17 cellular contexts compared by ENCODE assay signal in genomic region chr3:195040773-195041520, GRCh38.
DNase-seq lines count a peak whose midpoint lies in the region; ATAC-seq and TF ChIP-seq lines count a peak whose summit lies in the region.
"Had no signal": no experiment of that assay in that cellular context is flagged by ENCODE, and none has a peak within 500 bp of the region (broad histone marks: within the 10 kb centered on the region; RNA-seq: fewer than 3 reads in every experiment).

No MANE protein-coding gene starts in this region.

- no peaks in the 10 kb centered on the region for H3K4me1 ChIP-seq in right cardiac atrium (ENCODE audit: control insufficient read depth, insufficient read depth, low read length)
- no peaks in the 10 kb centered on the region for H3K4me1 ChIP-seq in vagina
- H3K4me1 ChIP-seq: ascending aorta, colonic mucosa had no signal

- DNase-seq in cardiac septum (ENCODE audit: low spot score) = peak; percentile 68
- DNase-seq in right cardiac atrium = no peak
- DNase-seq in RWPE1 (ENCODE audit: low spot score) = peak; percentile 57
- DNase-seq in kidney epithelial cell (ENCODE audit: low read depth) = peak; percentile 12
- no peak for DNase-seq in effector CD8-positive, alpha-beta T cell (lab: John Stamatoyannopoulos, UW)
- DNase-seq in DMS153 treated with DMSO at 0.1 percent for 48 hours (lab: John Stamatoyannopoulos, UW; ENCODE audit: unreplicated experiment) = no peak
- DNase-seq in NCI-H1092 (lab: John Stamatoyannopoulos, UW) = no peak
- DNase-seq in vagina (ENCODE audit: extremely low spot score in 2 of 2) = no peak
- DNase-seq: activated CD8-positive, alpha-beta memory T cell treated with anti-CD3 and anti-CD28 coated beads for 24 hours; colonic mucosa; MG63; NCI-H187 treated with DMSO at 0.1 percent for 48 hours; NCI-H510A; trophoblast cell had no signal

- H3K4me3 ChIP-seq in right cardiac atrium (ENCODE audit: low read length) = no peak overlapping the region
- H3K4me3 ChIP-seq in kidney epithelial cell (ENCODE audit: low read depth, low read length) = no peak overlapping the region
- no peak overlapping the region for H3K4me3 ChIP-seq in vagina
- H3K4me3 ChIP-seq: ascending aorta, colonic mucosa, MG63, skin epidermis had no signal

- CTCF ChIA-PET in RWPE1 (lab: Yijun Ruan, JAX) = no interaction called here

- H3K9me3 ChIP-seq in right cardiac atrium (ENCODE audit: control insufficient read depth, low read length) (no peaks in the 10 kb centered on the region), vagina (no peaks in the 10 kb centered on the region)
- H3K9me3 ChIP-seq: colonic mucosa, MG63 had no signal

- WGBS in right cardiac atrium = 91% methylated on average over 13 of the region's 13 CpGs

- intact Hi-C loops in cardiac septum (cut with DNase I) = no loop called here
- intact Hi-C loops in right cardiac atrium (cut with DNase I) = no loop called here
- intact Hi-C loops in vagina (cut with DNase I) = no loop called here

- TF ChIP-seq POLR2A in vagina (IDR thresholded peaks at IDR 0.05) = no peak

- H3K36me3 ChIP-seq in kidney epithelial cell (ENCODE audit: control insufficient read depth, insufficient read depth, low read length) (no peaks in the 10 kb centered on the region), vagina (no peaks in the 10 kb centered on the region)
- H3K36me3 ChIP-seq: ascending aorta, colonic mucosa, MG63 had no signal

- no peak for ATAC-seq in right cardiac atrium

- POLR2A ChIA-PET in RWPE1 (lab: Yijun Ruan, JAX; ENCODE audit: low non-redundant PET) = interaction anchor here (0.6 kb wide), 1 partner anchor 356 kb away, joined by 3 read pairs; no protein-coding TSS in a partner anchor

- H3K27ac ChIP-seq in right cardiac atrium (ENCODE audit: low read length) (no peak overlapping the region), RWPE1 (peak overlapping the region; percentile 15; the same call in 1 of the 2 replicates), vagina (no peak overlapping the region)
- H3K27ac ChIP-seq: ascending aorta, colonic mucosa, skin epidermis, VCaP had no signal

- TF ChIP-seq CTCF in RWPE1 (conservative IDR thresholded peaks at IDR 0.05; ENCODE audit: low read depth) = no peak
- TF ChIP-seq CTCF in kidney epithelial cell (IDR thresholded peaks at IDR 0.05; ENCODE audit: insufficient read depth, low read length, poor library complexity, severe bottlenecking) = no peak
- TF ChIP-seq CTCF in vagina (IDR thresholded peaks at IDR 0.05) = no peak

- no peaks in the 10 kb centered on the region for H3K27me3 ChIP-seq in right cardiac atrium (ENCODE audit: control insufficient read depth, insufficient read depth)
- H3K27me3 ChIP-seq in kidney epithelial cell (ENCODE audit: control insufficient read depth, insufficient read depth, low read length) = peaks cover 13% of the 10 kb centered on the region
- H3K27me3 ChIP-seq in vagina = no peaks in the 10 kb centered on the region
- H3K27me3 ChIP-seq: ascending aorta, colonic mucosa, MG63 had no signal

Comparison
In these comparisons a context has a peak if more than half of its experiments do, and no peak if none do; other contexts are left out.
1. DNase-seq: peak in cardiac septum (single experiment), RWPE1 (single experiment) and kidney epithelial cell (single experiment); none in right cardiac atrium (0 of 3), effector CD8-positive, alpha-beta T cell (single experiment), DMS153 treated with DMSO at 0.1 percent for 48 hours (single experiment), NCI-H1092 (single experiment) and vagina (0 of 2).